1 cellular context compared by ENCODE assay signal in genomic region chr11:24311974-24312373, GRCh38.
TF ChIP-seq lines count a peak whose summit lies in the region.

No MANE protein-coding gene starts in this region.

TF ChIP-seq in IMR-90, 13 proteins besides CTCF, POLR2A, EP300 and RAD21:
- no peak for TF ChIP-seq BHLHE40 (IDR thresholded peaks at IDR 0.05; ENCODE audit: low read depth, low read length)
- peak; percentile 64 for TF ChIP-seq MAFK (IDR thresholded peaks at IDR 0.05; ENCODE audit: low read depth, low read length)
- no peak for TF ChIP-seq RCOR1 (IDR thresholded peaks at IDR 0.05; ENCODE audit: insufficient replicate concordance, low read length)
